Comparison of ENCODE assay signal across 16 cellular contexts in the genomic region with DNA sequence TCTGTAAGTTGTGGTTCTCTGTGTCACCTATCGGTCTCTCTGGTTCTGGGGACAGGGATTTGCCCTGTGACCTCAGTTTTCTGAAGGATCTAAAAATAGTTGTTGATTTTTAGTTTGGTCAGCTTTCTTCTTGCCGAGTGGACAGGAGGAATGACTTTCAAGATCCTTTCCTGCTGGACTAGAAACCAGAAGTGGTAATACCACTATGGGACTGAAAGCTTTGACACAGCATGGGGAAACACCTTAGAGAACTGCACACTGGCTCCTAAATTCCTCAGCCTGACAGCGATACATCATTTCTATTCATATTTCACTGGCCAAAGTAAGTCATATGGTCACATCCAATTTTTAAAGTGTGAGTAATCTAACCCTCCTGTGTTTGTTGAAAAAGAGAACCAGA.
DNase-seq lines count a peak whose midpoint lies in the region; FAIRE-seq and TF ChIP-seq lines count a peak whose summit lies in the region.
"Had no signal": no experiment of that assay in that cellular context is flagged by ENCODE, and none has a peak within 500 bp of the region (broad histone marks: within the 10 kb centered on the region; RNA-seq: fewer than 3 reads in every experiment).

No MANE protein-coding gene starts in this region.

- no peak overlapping the region for H4K91ac ChIP-seq in H1 (replicated peaks; ENCODE audit: insufficient read length, low read length)

- H2AFZ ChIP-seq in H1 (ENCODE audit: low read length): peak overlapping the region; percentile 95; the same call in 1 of the 2 replicates

- no peak overlapping the region for H2BK120ac ChIP-seq in H1 (replicated peaks; ENCODE audit: low read depth, low read length)

- H2BK15ac ChIP-seq in H1 (ENCODE audit: low read length): no peak overlapping the region

- H3K27me3 Mint-ChIP-seq in nephron progenitor cell (ENCODE audit: low read depth, poor library complexity): no peaks in the 10 kb centered on the region
- H3K27me3 Mint-ChIP-seq in Caco-2 (ENCODE audit: insufficient read depth, unreplicated experiment): no peaks in the 10 kb centered on the region

- H3K79me2 ChIP-seq in H1 (ENCODE audit: control insufficient read depth in 1 of 2, insufficient read depth in 2 of 2, low read length in 2 of 2): no peaks in the 10 kb centered on the region

- H3K14ac ChIP-seq in H1 (ENCODE audit: insufficient read length): no peak overlapping the region

- H3K27ac ChIP-seq in H1 (ENCODE audit: low read depth, low read length): no peak overlapping the region
- H3K27ac ChIP-seq: BLaER1 had no signal

- H3K9ac ChIP-seq in H1 (replicated peaks in 1 of 4; ENCODE audit: extremely low read depth in 1 of 4, low read depth in 3 of 4, low read length in 3 of 4): no peak overlapping the region
- H3K9ac ChIP-seq: BLaER1 had no signal

- H3K18ac ChIP-seq in H1 (ENCODE audit: extremely low read depth, low read length): no peak overlapping the region

- no peak for TF ChIP-seq POLR2A in H1 (IDR thresholded peaks at IDR 0.05; ENCODE audit: control extremely low read depth in 1 of 2, low read depth in 2 of 2, low read length in 2 of 2)

- H3K4me1 Mint-ChIP-seq in nephron progenitor cell (peaks cover 22% of the 10 kb centered on the region), Caco-2 (ENCODE audit: low read depth, unreplicated experiment) (no peaks in the 10 kb centered on the region)
- H3K4me1 Mint-ChIP-seq: CD8-positive, alpha-beta memory T cell had no signal

- H3K4me1 ChIP-seq in H1 (replicated peaks in 1 of 4; ENCODE audit: control insufficient read depth in 3 of 4, insufficient read depth in 4 of 4, low read length in 3 of 4): peaks cover 0 to 5% (median 2%) of the 10 kb centered on the region in 4 experiments; a peak in 3 of 7 replicates
- no peaks in the 10 kb centered on the region for H3K4me1 ChIP-seq in Caco-2
- H3K4me1 ChIP-seq: BLaER1 had no signal

- H4K20me1 ChIP-seq in H1 (replicated peaks in 1 of 2; ENCODE audit: control insufficient read depth in 1 of 2, insufficient read depth in 2 of 2, low read length in 2 of 2): no peaks in the 10 kb centered on the region
- H4K20me1 ChIP-seq: BLaER1 had no signal

- DNase-seq in GM12865 (ENCODE audit: low read depth) (peak; percentile 3), NCI-H226 (peak; percentile 24), H1 (ENCODE audit: low read depth in 1 of 2, low spot score in 2 of 2) (no peak), nephron progenitor cell (no peak), NCI-H526 treated with DMSO at 0.1 percent for 48 hours (lab: John Stamatoyannopoulos, UW) (no peak), COR-L47 (lab: John Stamatoyannopoulos, UW) (no peak), Caco-2 (no peak), NCI-H1436 treated with DMSO at 0.1 percent for 48 hours (lab: John Stamatoyannopoulos, UW) (no peak)
- DNase-seq: CD8-positive, alpha-beta memory T cell; DMS 273 treated with DMSO at 0.1 percent for 48 hours; NCI-H1048; NCI-H1694; NCI-H446 treated with DMSO at 0.1 percent for 48 hours; NCI-H774; SIG-M5 had no signal

- no peak overlapping the region for H2BK20ac ChIP-seq in H1 (ENCODE audit: low read length)

- H4K8ac ChIP-seq in H1 (ENCODE audit: extremely low read depth, insufficient read depth, low read length): no peak overlapping the region

- POLR2A ChIA-PET in H1 (lab: Charles Lee; ENCODE audit: partially characterized antibody): no interaction called here
- POLR2A ChIA-PET in Caco-2 (lab: Charles Lee): no interaction called here

- no peak overlapping the region for H2BK5ac ChIP-seq in H1 (ENCODE audit: low read depth, low read length)

- no TSS peak for BruUV-seq in Caco-2 (replicated peaks; lab: Mats Ljungman, UMichigan)

- TF ChIP-seq CTCF in GM12865 (IDR thresholded peaks at IDR 0.05; ENCODE audit: insufficient read depth, low read depth, low read length, missing control alignments) (no peak), H1 (IDR thresholded peaks at IDR 0.05; ENCODE audit: control extremely low read depth in 1 of 3, insufficient read depth in 1 of 3, low read depth in 1 of 3, low read length in 3 of 3) (no peak), nephron progenitor cell (IDR thresholded peaks at IDR 0.05) (no peak), Caco-2 (IDR thresholded peaks at IDR 0.05; ENCODE audit: insufficient read depth in 1 of 2, low read depth in 1 of 2, low read length in 1 of 2, severe bottlenecking in 1 of 2, unreplicated experiment in 1 of 2) (no peak)

- H3K4me3 ChIP-seq in GM12865 (ENCODE audit: low read depth, low read length) (no peak overlapping the region), H1 (ENCODE audit: extremely low read depth in 1 of 4, insufficient read depth in 2 of 4, low read depth in 3 of 4, low read length in 4 of 4) (no peak overlapping the region), Caco-2 (ENCODE audit: low read depth, low read length) (no peak overlapping the region)
- H3K4me3 ChIP-seq: BLaER1 had no signal

- H3K79me1 ChIP-seq in H1 (ENCODE audit: low read depth, low read length): no peaks in the 10 kb centered on the region

- no peak for TF ChIP-seq EP300 in H1 (IDR thresholded peaks at IDR 0.05; ENCODE audit: borderline replicate concordance in 1 of 2, low read depth in 2 of 2, low read length in 2 of 2)

- no peak for TF ChIP-seq RAD21 in H1 (IDR thresholded peaks at IDR 0.05 in 1 of 2, conservative IDR thresholded peaks at IDR 0.05 in 1 of 2; ENCODE audit: low read depth in 2 of 2, low read length in 2 of 2)

- H3K23me2 ChIP-seq in H1 (ENCODE audit: low read depth, low read length): no peaks in the 10 kb centered on the region

- intact Hi-C loops in Caco-2 (cut with micrococcal nuclease; ENCODE audit: unreplicated experiment): no loop called here

- no peaks in the 10 kb centered on the region for H3K27me3 ChIP-seq in H1 (replicated peaks in 1 of 4; ENCODE audit: control insufficient read depth in 3 of 4, extremely low read depth in 1 of 4, insufficient read depth in 3 of 4, low read length in 3 of 4)
- H3K27me3 ChIP-seq in Caco-2 (replicated peaks; ENCODE audit: control insufficient read depth, insufficient read depth, low read length): no peaks in the 10 kb centered on the region
- H3K27me3 ChIP-seq: BLaER1 had no signal

- CTCF ChIA-PET in H1 (lab: Charles Lee; ENCODE audit: partially characterized antibody) (no interaction called here), Caco-2 (lab: Charles Lee) (no interaction called here)

- H3K4me2 ChIP-seq in H1 (ENCODE audit: insufficient read depth in 1 of 2, low read depth in 2 of 2, low read length in 2 of 2): no peak overlapping the region
- H3K4me2 ChIP-seq: BLaER1 had no signal

- H3K4me3 Mint-ChIP-seq in nephron progenitor cell: no peak overlapping the region
- H3K4me3 Mint-ChIP-seq in Caco-2 (ENCODE audit: unreplicated experiment): no peak overlapping the region
- H3K4me3 Mint-ChIP-seq: CD8-positive, alpha-beta memory T cell had no signal

- no peak overlapping the region for H3K56ac ChIP-seq in H1 (replicated peaks; ENCODE audit: insufficient read length, low read depth, low read length)

- no peak overlapping the region for H3K23ac ChIP-seq in H1 (ENCODE audit: insufficient read length)

- H3K4ac ChIP-seq in H1 (replicated peaks; ENCODE audit: insufficient read length, low read depth, low read length): no peak overlapping the region

- H4K5ac ChIP-seq in H1 (ENCODE audit: insufficient read length, low read depth, low read length): no peak overlapping the region

- H3K9me3 Mint-ChIP-seq in nephron progenitor cell (peaks cover 35% of the 10 kb centered on the region), Caco-2 (ENCODE audit: unreplicated experiment) (peaks cover 16% of the 10 kb centered on the region)

- FAIRE-seq in H1 (lab: Jason Lieb, UNC): no peak

- H3K36me3 ChIP-seq in H1 (ENCODE audit: control insufficient read depth in 2 of 4, insufficient read depth in 4 of 4, low read length in 3 of 4): no peaks in the 10 kb centered on the region
- no peaks in the 10 kb centered on the region for H3K36me3 ChIP-seq in Caco-2 (ENCODE audit: control insufficient read depth, insufficient read depth, low read length)
- H3K36me3 ChIP-seq: BLaER1 had no signal

- H3K27ac Mint-ChIP-seq in nephron progenitor cell: peak overlapping the region; percentile 55
- no peak overlapping the region for H3K27ac Mint-ChIP-seq in Caco-2 (ENCODE audit: unreplicated experiment)
- H3K27ac Mint-ChIP-seq: CD8-positive, alpha-beta memory T cell had no signal

- no peak overlapping the region for H2BK12ac ChIP-seq in H1 (ENCODE audit: low read depth, low read length)

- no peaks in the 10 kb centered on the region for H3K9me3 ChIP-seq in H1 (ENCODE audit: insufficient read depth in 2 of 2, low read depth in 1 of 2, low read length in 1 of 2)
- no peaks in the 10 kb centered on the region; the same call in 1 of the 2 replicates for H3K9me3 ChIP-seq in Caco-2
- H3K9me3 ChIP-seq: BLaER1 had no signal

- H3K36me3 Mint-ChIP-seq in nephron progenitor cell (ENCODE audit: low read depth): peaks cover 28% of the 10 kb centered on the region
- no peaks in the 10 kb centered on the region for H3K36me3 Mint-ChIP-seq in Caco-2 (ENCODE audit: insufficient read depth, unreplicated experiment)
- H3K36me3 Mint-ChIP-seq: CD8-positive, alpha-beta memory T cell had no signal

- WGBS in H1 (ENCODE audit: extremely low coverage in 1 of 2, insufficient coverage in 1 of 2, insufficient read length in 1 of 2, insufficient replicate concordance in 2 of 2, low coverage in 1 of 2, low lambda C conversion rate in 2 of 2, missing lambda C conversion rate in 1 of 2), 2 experiments: 98% methylated on average over 3 of the region's 3 CpGs; no CpG with 5 or more reads in 1 of the 2 experiments

- H2AK5ac ChIP-seq in H1 (ENCODE audit: low read depth, low read length): no peak overlapping the region

TF ChIP-seq in H1, 55 proteins besides CTCF, POLR2A, EP300 and RAD21 (continues in another document):
- TF ChIP-seq RNF2 (IDR thresholded peaks at IDR 0.05; ENCODE audit: borderline replicate concordance, low read depth, low read length, missing control alignments, poor library complexity, severe bottlenecking) (no peak), ATF2 (IDR thresholded peaks at IDR 0.05; ENCODE audit: low read length) (no peak), TBP (IDR thresholded peaks at IDR 0.05; ENCODE audit: low read depth, low read length) (no peak), JUN (IDR thresholded peaks at IDR 0.05; ENCODE audit: low read depth, low read length) (no peak), CTBP2 (IDR thresholded peaks at IDR 0.05; ENCODE audit: borderline replicate concordance, insufficient read depth, insufficient read length, low read length) (no peak), CEBPB (IDR thresholded peaks at IDR 0.05; ENCODE audit: low read depth, low read length) (no peak)

Comparison
In these comparisons a context has a peak if more than half of its experiments do, and no peak if none do; other contexts are left out.
1. DNase-seq: peak in GM12865 (single experiment) and NCI-H226 (single experiment); none in H1 (0 of 2), nephron progenitor cell (single experiment), NCI-H526 treated with DMSO at 0.1 percent for 48 hours (single experiment), COR-L47 (single experiment), Caco-2 (0 of 2) and NCI-H1436 treated with DMSO at 0.1 percent for 48 hours (single experiment).